ENCODE assay signal across 10 cellular contexts in the genomic region with DNA sequence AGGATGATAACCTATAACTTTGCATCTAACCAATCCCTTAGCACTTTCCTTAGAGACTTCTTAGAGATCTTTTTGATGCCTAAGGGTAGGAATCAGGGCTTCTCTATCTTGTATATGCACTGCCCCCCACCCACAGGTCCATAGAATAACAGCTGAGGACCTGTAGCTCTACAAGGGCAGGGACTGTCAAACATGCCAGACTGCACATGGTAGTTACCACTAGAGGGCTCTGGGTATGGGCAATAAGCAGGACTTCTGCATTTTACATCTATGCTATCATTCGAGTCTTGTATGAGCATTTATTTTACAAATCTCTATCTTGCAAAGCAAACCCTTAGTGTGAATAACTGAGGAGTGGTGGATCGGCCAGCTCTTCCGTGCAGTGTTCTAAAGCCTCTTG.
A peak's percentile ranks its signal among the peaks of the same experiment; 100 is the strongest.
DNase-seq lines count a peak whose midpoint lies in the region; ATAC-seq, FAIRE-seq and TF ChIP-seq lines count a peak whose summit lies in the region.
"Had no signal": no experiment of that assay in that cellular context is flagged by ENCODE, and none has a peak within 500 bp of the region (broad histone marks: within the 10 kb centered on the region; RNA-seq: fewer than 3 reads in every experiment).

No MANE protein-coding gene starts in this region.

- peak in 1 of 2 experiments; percentile 15; a peak in 1 of 5 replicates for TF ChIP-seq RAD21 in A549 (conservative IDR thresholded peaks at IDR 0.05 in 1 of 2, IDR thresholded peaks at IDR 0.05 in 1 of 2)
- peak; percentile 74 for TF ChIP-seq RAD21 in HCT116 (IDR thresholded peaks at IDR 0.05; ENCODE audit: low read depth)

- RAD21 ChIA-PET in HCT116 (lab: Charles Lee; ENCODE audit: low non-redundant PET in 1 of 2, low total read pairs in 2 of 2, uncharacterized antibody in 2 of 2, unreplicated experiment in 2 of 2) = interaction anchor here in 1 of 2 experiments (0.6 kb wide), 1 partner anchor 68 kb away, joined by 5 read pairs; no protein-coding TSS in a partner anchor

- H3K27ac ChIP-seq in A549 = no peak overlapping the region
- no peak overlapping the region for H3K27ac ChIP-seq in HCT116 (ENCODE audit: low read depth, low read length)
- peak overlapping the region; percentile 64 for H3K27ac ChIP-seq in hepatocyte

- peak; percentile 43 to 69; a peak in 4 of 6 replicates for ATAC-seq in A549
- peak; percentile 92 for ATAC-seq in HCT116
- ATAC-seq in HG03439 (IDR thresholded peaks at IDR 0.05; ENCODE audit: unreplicated experiment) = no peak
- ATAC-seq in activated CD8-positive, alpha-beta T cell treated with anti-CD3 and anti-CD28 coated beads for 36 hours = no peak
- ATAC-seq: right cardiac atrium, T-cell had no signal

- no peak for FAIRE-seq in A549 (lab: Jason Lieb, UNC)

- POLR2A ChIA-PET in A549 (lab: Yijun Ruan, JAX) (no interaction called here), HCT116 (lab: Charles Lee) (interaction anchor here (0.6 kb wide), 1 partner anchor 12 kb away, joined by 5 read pairs; no protein-coding TSS in a partner anchor)
- POLR2A ChIA-PET in activated CD8-positive, alpha-beta T cell treated with anti-CD3 and anti-CD28 coated beads for 36 hours (lab: Charles Lee) = no interaction called here

- H3K9ac ChIP-seq in HCT116 (ENCODE audit: low read length) = no peak overlapping the region

- H3K9me2 ChIP-seq in HCT116 (ENCODE audit: insufficient read depth) (no peaks in the 10 kb centered on the region), hepatocyte (replicated peaks; ENCODE audit: insufficient read depth) (no peaks in the 10 kb centered on the region)

- TF ChIP-seq POLR2A in A549 (IDR thresholded peaks at IDR 0.05; ENCODE audit: low read length) (no peak), HCT116 (IDR thresholded peaks at IDR 0.05; ENCODE audit: borderline replicate concordance, extremely low read depth, insufficient read depth, insufficient read length) (no peak)

- H3K4me1 ChIP-seq in A549 (no peaks in the 10 kb centered on the region), HCT116 (ENCODE audit: control insufficient read depth in 1 of 2, insufficient read depth in 2 of 2, low read length in 2 of 2) (peaks cover 0 to 12% of the 10 kb centered on the region in 2 experiments; a peak in 2 of 4 replicates), hepatocyte (ENCODE audit: insufficient read depth) (peaks cover 31% of the 10 kb centered on the region)

- CTCF ChIA-PET in A549 (lab: Yijun Ruan, JAX) (interaction anchor here (0.8 kb wide), 1 partner anchor 668 kb away, joined by 3 read pairs; no protein-coding TSS in a partner anchor), HCT116 (lab: Charles Lee) (interaction anchor here (0.6 to 2.1 kb wide), 12 partner anchors 8 to 1988 kb away, joined by 3 to 10 read pairs (median 4); no protein-coding TSS in a partner anchor)
- CTCF ChIA-PET in activated CD8-positive, alpha-beta T cell treated with anti-CD3 and anti-CD28 coated beads for 36 hours (lab: Charles Lee) = no interaction called here

- H3K9me3 Mint-ChIP-seq in activated CD8-positive, alpha-beta T cell treated with anti-CD3 and anti-CD28 coated beads for 36 hours = no peaks in the 10 kb centered on the region

- H3K36me3 ChIP-seq in HCT116 (ENCODE audit: control insufficient read depth in 1 of 2, insufficient read depth in 2 of 2, low read length in 2 of 2) = no peaks in the 10 kb centered on the region
- H3K36me3 ChIP-seq in hepatocyte (replicated peaks; ENCODE audit: insufficient read depth, low read depth) = no peaks in the 10 kb centered on the region

- 26% methylated on average over 3 of the region's 3 CpGs for WGBS in A549 (ENCODE audit: missing lambda C conversion rate)
- 59% methylated on average over 3 of the region's 3 CpGs for WGBS in hepatocyte (ENCODE audit: low lambda C conversion rate, missing lambda C conversion rate)

- no peaks in the 10 kb centered on the region; the same call in 2 of the 3 replicates for H3K9me3 ChIP-seq in A549
- no peaks in the 10 kb centered on the region for H3K9me3 ChIP-seq in HCT116 (ENCODE audit: control insufficient read depth in 1 of 2, insufficient read depth in 1 of 2, low read depth in 1 of 2, low read length in 2 of 2)
- no peaks in the 10 kb centered on the region for H3K9me3 ChIP-seq in hepatocyte (ENCODE audit: low read depth)

- no TSS peak for BruUV-seq in HCT116 (replicated peaks; lab: Mats Ljungman, UMichigan)

- H3K79me2 ChIP-seq in HCT116 (ENCODE audit: insufficient read depth, low read length) (no peaks in the 10 kb centered on the region), hepatocyte (no peaks in the 10 kb centered on the region)

- no peak for TF ChIP-seq EP300 in A549 (IDR thresholded peaks at IDR 0.05)

- TF ChIP-seq CTCF in A549 (IDR thresholded peaks at IDR 0.05) (peak; percentile 10; the same call in 1 of the 3 replicates), HCT116 (IDR thresholded peaks at IDR 0.05 in 2 of 3, conservative IDR thresholded peaks at IDR 0.05 in 1 of 3; ENCODE audit: borderline replicate concordance in 1 of 3, insufficient read depth in 1 of 3, low read depth in 2 of 3, low read length in 2 of 3) (peak; percentile 73 to 91 (median 88)), hepatocyte (IDR thresholded peaks at IDR 0.05; ENCODE audit: poor library complexity) (peak; percentile 47)
- no peak for TF ChIP-seq CTCF in activated CD8-positive, alpha-beta T cell treated with anti-CD3 and anti-CD28 coated beads for 36 hours (IDR thresholded peaks at IDR 0.05)

- H2AFZ ChIP-seq in HCT116 (ENCODE audit: low read depth, low read length, poor library complexity, severe bottlenecking) (no peak overlapping the region), hepatocyte (no peak overlapping the region)

- no peaks in the 10 kb centered on the region for H4K20me1 ChIP-seq in HCT116 (ENCODE audit: insufficient read depth)
- no peaks in the 10 kb centered on the region for H4K20me1 ChIP-seq in hepatocyte (ENCODE audit: insufficient read depth, poor library complexity, severe bottlenecking)

- peaks cover 4% of the 10 kb centered on the region for H3K27me3 Mint-ChIP-seq in activated CD8-positive, alpha-beta T cell treated with anti-CD3 and anti-CD28 coated beads for 36 hours

- H3K4me2 ChIP-seq in A549 (no peak overlapping the region), HCT116 (ENCODE audit: low read length) (no peak overlapping the region), hepatocyte (no peak overlapping the region)

- no peak overlapping the region for H3K4me3 Mint-ChIP-seq in activated CD8-positive, alpha-beta T cell treated with anti-CD3 and anti-CD28 coated beads for 36 hours
- H3K4me3 Mint-ChIP-seq: T-cell had no signal

- H3K4me1 Mint-ChIP-seq in activated CD8-positive, alpha-beta T cell treated with anti-CD3 and anti-CD28 coated beads for 36 hours (ENCODE audit: low read depth) = no peaks in the 10 kb centered on the region
- H3K4me1 Mint-ChIP-seq: T-cell had no signal

- H3K36me3 Mint-ChIP-seq in activated CD8-positive, alpha-beta T cell treated with anti-CD3 and anti-CD28 coated beads for 36 hours (ENCODE audit: low read depth) = no peaks in the 10 kb centered on the region
- H3K36me3 Mint-ChIP-seq: T-cell had no signal

- H3K4me3 ChIP-seq in A549 = no peak overlapping the region
- H3K4me3 ChIP-seq in HCT116 (replicated peaks in 1 of 2; ENCODE audit: low read depth in 1 of 2, low read length in 2 of 2) = no peak overlapping the region
- no peak overlapping the region for H3K4me3 ChIP-seq in hepatocyte

- peak; percentile 22 to 33 for DNase-seq in A549 (ENCODE audit: low read depth in 1 of 2, low spot score in 1 of 2)
- peak; percentile 59 for DNase-seq in HCT116 (ENCODE audit: low read depth, low spot score)
- peak; percentile 27 for DNase-seq in RKO (ENCODE audit: low spot score)
- peak; percentile 51 for DNase-seq in hepatocyte (ENCODE audit: low spot score)
- DNase-seq in NK-92 (lab: John Stamatoyannopoulos, UW; ENCODE audit: unreplicated experiment) = no peak
- no peak for DNase-seq in activated CD8-positive, alpha-beta T cell treated with anti-CD3 and anti-CD28 coated beads for 36 hours
- no peak for DNase-seq in NCI-H1694 treated with DMSO at 0.1 percent for 48 hours (lab: John Stamatoyannopoulos, UW)
- DNase-seq: right cardiac atrium, T-cell had no signal

- intact Hi-C loops in HCT116 (cut with micrococcal nuclease) = loop anchor here (1.0 to 5.0 kb wide), 5 partner anchors 123 to 822 kb away; no protein-coding TSS in a partner anchor
- intact Hi-C loops in activated CD8-positive, alpha-beta T cell treated with anti-CD3 and anti-CD28 coated beads for 36 hours (cut with micrococcal nuclease) = no loop called here

- no peaks in the 10 kb centered on the region for H3K27me3 ChIP-seq in HCT116 (ENCODE audit: insufficient read depth, low read length)
- H3K27me3 ChIP-seq in hepatocyte = no peaks in the 10 kb centered on the region

- H3K27ac Mint-ChIP-seq in activated CD8-positive, alpha-beta T cell treated with anti-CD3 and anti-CD28 coated beads for 36 hours = no peak overlapping the region
- H3K27ac Mint-ChIP-seq: T-cell had no signal

TF ChIP-seq in A549, 52 proteins besides CTCF, POLR2A, EP300 and RAD21:
- TF ChIP-seq ESRRA (IDR thresholded peaks at IDR 0.05; ENCODE audit: borderline replicate concordance, low read length) = no peak

TF ChIP-seq in HCT116, 20 proteins besides CTCF, POLR2A, EP300 and RAD21:
- TF ChIP-seq FOSL1 (IDR thresholded peaks at IDR 0.05; ENCODE audit: low read depth) (no peak), CBX3 (IDR thresholded peaks at IDR 0.05; ENCODE audit: low read depth) (0 out of 2 replicates have a peak, but pooled peaks have one; percentile 24)

Comparison
In these comparisons a context has a peak if more than half of its experiments do, and no peak if none do; other contexts are left out.
1. ATAC-seq: peak in A549 (2 of 2) and HCT116 (single experiment); none in HG03439 (single experiment) and activated CD8-positive, alpha-beta T cell treated with anti-CD3 and anti-CD28 coated beads for 36 hours (single experiment).
2. DNase-seq: peak in A549 (2 of 2), HCT116 (single experiment), RKO (single experiment) and hepatocyte (single experiment); none in NK-92 (single experiment), activated CD8-positive, alpha-beta T cell treated with anti-CD3 and anti-CD28 coated beads for 36 hours (single experiment) and NCI-H1694 treated with DMSO at 0.1 percent for 48 hours (single experiment).